8 cellular contexts compared by ENCODE assay signal in genomic region chr7:5396999-5397656, GRCh38. TPM values are rescaled to one million over a fixed set of nuclear protein-coding genes. Genes with fewer than 3 reads are reported as not detected.
DNase-seq lines count a peak whose midpoint lies in the region; ATAC-seq lines count a peak whose summit lies in the region.

No MANE protein-coding gene starts in this region.

- peak; percentile 88 for DNase-seq in CMK (ENCODE audit: low read depth)
- peak in 71 of 76 experiments; percentile 24 to 88 (median 67) for DNase-seq in HUDEP-2 (lab: John Stamatoyannopoulos, UW; ENCODE audit: unreplicated experiment in 76 of 76)
- DNase-seq in T-cell = peak; percentile 70 to 96 (median 92)
- peak; percentile 96 to 97 (median 97) for DNase-seq in immature natural killer cell
- DNase-seq in stimulated activated CD4-positive, alpha-beta T cell treated with anti-CD3 and anti-CD28 coated beads, Interleukin-2, amount 100 ng/mL, for 24 hours = peak; percentile 84 to 87
- no peak for DNase-seq in NCI-H1048 (lab: John Stamatoyannopoulos, UW)

- H3K27ac ChIP-seq in adipose tissue (ENCODE audit: low read depth, low read length) = peak overlapping the region; percentile 58

- 21 to 63% (median 22%) methylated on average over 26 to 30 of the region's 30 CpGs for WGBS in adipose tissue, 3 donors

- CTCF ChIA-PET in T-cell (lab: Charles Lee) = interaction anchor here (0.6 to 1.7 kb wide), 12 partner anchors 12 to 953 kb away, joined by 3 to 9 read pairs (median 4); no protein-coding TSS in a partner anchor

- H3K4me3 Mint-ChIP-seq in T-cell = peak overlapping the region; percentile 77 to 81 (median 80)
- H3K4me3 Mint-ChIP-seq in immature natural killer cell = peak overlapping the region; percentile 84 to 88 (median 86)

- H3K4me1 Mint-ChIP-seq in T-cell (peaks cover 31 to 46% (median 33%) of the 10 kb centered on the region in 3 donors), immature natural killer cell (peaks cover 43% of the 10 kb centered on the region in 2 donors)

- ATAC-seq in GM21360 (IDR thresholded peaks at IDR 0.05; ENCODE audit: unreplicated experiment) = peak; percentile 70
- ATAC-seq in T-cell (replicated peaks in 1 of 4) = peak; percentile 93 to 95 (median 94)

- no peaks in the 10 kb centered on the region for H3K9me3 Mint-ChIP-seq in T-cell
- H3K9me3 Mint-ChIP-seq in immature natural killer cell = no peaks in the 10 kb centered on the region

- POLR2A ChIA-PET in T-cell (lab: Charles Lee) = interaction anchor here in 1 of 2 donors (0.6 to 1.0 kb wide), 4 partner anchors 29 to 174 kb away, joined by 3 to 8 read pairs (median 4); no protein-coding TSS in a partner anchor

- H3K27ac Mint-ChIP-seq in T-cell (peak overlapping the region; percentile 91 to 94), immature natural killer cell (peak overlapping the region; percentile 94 to 98 (median 97))

- H3K27me3 Mint-ChIP-seq in T-cell = no peaks in the 10 kb centered on the region
- H3K27me3 Mint-ChIP-seq in immature natural killer cell (ENCODE audit: low read depth in 3 of 3) = peaks cover 1 to 9% (median 6%) of the 10 kb centered on the region in 3 donors

- H3K36me3 Mint-ChIP-seq in T-cell (peaks cover 14% of the 10 kb centered on the region), immature natural killer cell (peaks cover 12 to 16% (median 12%) of the 10 kb centered on the region in 3 donors)

RNA-seq across cellular contexts. Expression of gene TNRC18, which starts 26.5 kb away (rescaled TPM):
- total RNA-seq in T-cell = 10 to 100 TPM; 58.8 to 71.0 (median 62.6) TPM
- polyA plus RNA-seq in adipose tissue (10 to 100 TPM; 20.4 to 45.5 (median 28.0) TPM), immature natural killer cell (1 to 10 TPM in 2 of 3 donors, under 1 TPM in 1; 0.42 to 4.1 (median 1.0) TPM)

Comparison
In these comparisons a context has a peak if more than half of its experiments do, and no peak if none do; other contexts are left out.
1. RNA of gene TNRC18, which starts 26.5 kb away (polyA plus RNA-seq): 20.4 to 45.5 TPM in adipose tissue; 0.42 to 4.1 TPM in immature natural killer cell; every median in the first group is over 4 times any median in the second.